In the genomic region with DNA sequence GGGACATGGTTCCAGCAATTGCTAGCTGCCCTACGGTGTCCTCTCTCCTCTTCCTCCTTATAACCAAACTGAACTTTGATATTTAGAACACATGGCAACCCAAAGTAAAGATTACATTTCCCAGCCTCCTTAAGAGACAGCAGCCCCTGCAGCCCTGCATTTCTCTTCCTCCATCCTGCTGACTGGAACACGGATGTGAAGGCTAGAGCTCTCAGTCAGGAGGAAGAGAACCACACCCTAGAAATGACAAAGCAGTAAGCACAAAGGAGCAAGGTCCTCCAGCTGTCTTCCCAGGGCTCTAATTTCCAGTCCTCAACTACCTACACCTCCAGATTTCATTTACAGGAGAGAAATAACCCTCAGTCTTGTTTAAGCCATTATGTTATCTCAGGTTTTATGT, we compare ENCODE assay signal across 9 cellular contexts. TPM values are rescaled to one million over a fixed set of nuclear protein-coding genes. Genes with fewer than 3 reads are reported as not detected.
A peak's percentile ranks its signal among the peaks of the same experiment; 100 is the strongest.
DNase-seq lines count a peak whose midpoint lies in the region; ATAC-seq, FAIRE-seq and TF ChIP-seq lines count a peak whose summit lies in the region.
"Had no signal": no experiment of that assay in that cellular context is flagged by ENCODE, and none has a peak within 500 bp of the region (broad histone marks: within the 10 kb centered on the region; RNA-seq: fewer than 3 reads in every experiment).

No MANE protein-coding gene starts in this region.

- H3K27ac Mint-ChIP-seq in activated CD4-positive, alpha-beta memory T cell treated with anti-CD3 and anti-CD28 coated beads, Interleukin-2, amount 10 ng/mL, durations not matched to agents 7 days and 5 days = peak overlapping the region; percentile 65
- no peak overlapping the region for H3K27ac Mint-ChIP-seq in activated CD4-positive, alpha-beta memory T cell treated with anti-CD3 and anti-CD28 coated beads for 36 hours
- H3K27ac Mint-ChIP-seq in chondrocyte (ENCODE audit: unreplicated experiment) = peak overlapping the region; percentile 99

- TF ChIP-seq RAD21 in liver (IDR thresholded peaks at IDR 0.05) = no peak

- H3K27me3 ChIP-seq in liver (ENCODE audit: control insufficient read depth in 4 of 4, insufficient read depth in 4 of 4, low read length in 3 of 4) = no peaks in the 10 kb centered on the region
- no peaks in the 10 kb centered on the region for H3K27me3 ChIP-seq in upper lobe of right lung

- H3K36me3 Mint-ChIP-seq in activated CD4-positive, alpha-beta memory T cell treated with anti-CD3 and anti-CD28 coated beads, Interleukin-2, amount 10 ng/mL, durations not matched to agents 7 days and 5 days (ENCODE audit: low read depth) = peaks cover 53% of the 10 kb centered on the region
- H3K36me3 Mint-ChIP-seq in activated CD4-positive, alpha-beta memory T cell treated with anti-CD3 and anti-CD28 coated beads for 36 hours = peaks cover 32% of the 10 kb centered on the region
- H3K36me3 Mint-ChIP-seq in chondrocyte (ENCODE audit: low read depth) = peaks cover 29% of the 10 kb centered on the region

- H3K36me3 ChIP-seq in liver (ENCODE audit: control insufficient read depth in 4 of 4, insufficient read depth in 3 of 4, low read depth in 1 of 4, low read length in 3 of 4) = peaks cover 10 to 28% (median 22%) of the 10 kb centered on the region in 4 donors
- peaks cover 80% of the 10 kb centered on the region for H3K36me3 ChIP-seq in upper lobe of right lung
- peaks cover 23 to 43% of the 10 kb centered on the region in 2 donors for H3K36me3 ChIP-seq in kidney (ENCODE audit: control insufficient read depth in 1 of 2, insufficient read depth in 2 of 2, low read length in 2 of 2)

- no peaks in the 10 kb centered on the region for H3K9me3 ChIP-seq in liver (ENCODE audit: control insufficient read depth in 4 of 4, low read length in 3 of 4)
- no peaks in the 10 kb centered on the region for H3K9me3 ChIP-seq in upper lobe of right lung
- no peaks in the 10 kb centered on the region for H3K9me3 ChIP-seq in kidney (ENCODE audit: control insufficient read depth in 1 of 2, low read length in 2 of 2)

- CTCF ChIA-PET in activated CD4-positive, alpha-beta memory T cell treated with anti-CD3 and anti-CD28 coated beads, Interleukin-2, amount 10 ng/mL, durations not matched to agents 7 days and 5 days (lab: Charles Lee) = interaction anchor here (0.6 to 2.3 kb wide), 20 partner anchors 8 to 336 kb away, joined by 3 to 27 read pairs (median 5); partner anchors contain the start of genes DYNC1LI2 and NAE1
- CTCF ChIA-PET in activated CD4-positive, alpha-beta memory T cell treated with anti-CD3 and anti-CD28 coated beads for 36 hours (lab: Charles Lee) = interaction anchor here (0.9 to 9.7 kb wide), 16 partner anchors 11 to 334 kb away, joined by 3 to 100 read pairs (median 8); partner anchors contain the start of genes CMTM4, DYNC1LI2 and NAE1

- H3K9ac ChIP-seq in liver (ENCODE audit: low read depth in 1 of 2, low read length in 2 of 2) (peak overlapping the region in 1 of 2 donors; percentile 17), kidney (ENCODE audit: low read length in 2 of 2) (peak overlapping the region in 1 of 2 donors; percentile 43)

- peak; percentile 62 for ATAC-seq in upper lobe of right lung
- ATAC-seq in HG03439 (IDR thresholded peaks at IDR 0.05; ENCODE audit: unreplicated experiment) = no peak

- H3K27me3 Mint-ChIP-seq in activated CD4-positive, alpha-beta memory T cell treated with anti-CD3 and anti-CD28 coated beads, Interleukin-2, amount 10 ng/mL, durations not matched to agents 7 days and 5 days = no peaks in the 10 kb centered on the region
- no peaks in the 10 kb centered on the region for H3K27me3 Mint-ChIP-seq in activated CD4-positive, alpha-beta memory T cell treated with anti-CD3 and anti-CD28 coated beads for 36 hours
- no peaks in the 10 kb centered on the region for H3K27me3 Mint-ChIP-seq in chondrocyte (ENCODE audit: low read depth)

- POLR2A ChIA-PET in activated CD4-positive, alpha-beta memory T cell treated with anti-CD3 and anti-CD28 coated beads, Interleukin-2, amount 10 ng/mL, durations not matched to agents 7 days and 5 days (lab: Charles Lee) = interaction anchor here (0.6 to 1.3 kb wide), 6 partner anchors 11 to 188 kb away, joined by 3 read pairs; partner anchors contain the start of genes CKLF and DYNC1LI2
- POLR2A ChIA-PET in activated CD4-positive, alpha-beta memory T cell treated with anti-CD3 and anti-CD28 coated beads for 36 hours (lab: Charles Lee) = no interaction called here

- no peak overlapping the region for H3K4me3 Mint-ChIP-seq in activated CD4-positive, alpha-beta memory T cell treated with anti-CD3 and anti-CD28 coated beads, Interleukin-2, amount 10 ng/mL, durations not matched to agents 7 days and 5 days
- no peak overlapping the region for H3K4me3 Mint-ChIP-seq in activated CD4-positive, alpha-beta memory T cell treated with anti-CD3 and anti-CD28 coated beads for 36 hours
- peak overlapping the region; percentile 17 for H3K4me3 Mint-ChIP-seq in chondrocyte (ENCODE audit: unreplicated experiment)

- no peak for DNase-seq in activated CD4-positive, alpha-beta memory T cell treated with anti-CD3 and anti-CD28 coated beads, Interleukin-2, amount 10 ng/mL, durations not matched to agents 7 days and 5 days
- DNase-seq in activated CD4-positive, alpha-beta memory T cell treated with anti-CD3 and anti-CD28 coated beads for 36 hours = no peak
- DNase-seq in chondrocyte (ENCODE audit: low spot score) (no peak), upper lobe of right lung (no peak), activated gamma-delta T cell treated with Interleukin-2 at 50 U/mL for 16 hours (no peak), kidney (no peak)
- DNase-seq: NCI-H1436 had no signal

- peak overlapping the region; percentile 72 to 80 for H3K27ac ChIP-seq in liver (ENCODE audit: low read depth in 1 of 2, low read length in 2 of 2)
- H3K27ac ChIP-seq in upper lobe of right lung = peak overlapping the region; percentile 71
- H3K27ac ChIP-seq in kidney (ENCODE audit: low read depth in 2 of 2, low read length in 2 of 2) = peak overlapping the region in 1 of 2 donors; percentile 71

- no peaks in the 10 kb centered on the region for H3K9me3 Mint-ChIP-seq in activated CD4-positive, alpha-beta memory T cell treated with anti-CD3 and anti-CD28 coated beads, Interleukin-2, amount 10 ng/mL, durations not matched to agents 7 days and 5 days
- H3K9me3 Mint-ChIP-seq in activated CD4-positive, alpha-beta memory T cell treated with anti-CD3 and anti-CD28 coated beads for 36 hours = no peaks in the 10 kb centered on the region
- no peaks in the 10 kb centered on the region for H3K9me3 Mint-ChIP-seq in chondrocyte (ENCODE audit: low read depth)

- peaks cover 0 to 26% (median 19%) of the 10 kb centered on the region in 4 donors for H3K4me1 ChIP-seq in liver (ENCODE audit: control insufficient read depth in 4 of 4, insufficient read depth in 4 of 4, low read length in 3 of 4)
- peaks cover 33% of the 10 kb centered on the region for H3K4me1 ChIP-seq in upper lobe of right lung
- H3K4me1 ChIP-seq in kidney (ENCODE audit: control insufficient read depth in 1 of 2, insufficient read depth in 1 of 2, low read depth in 1 of 2, low read length in 2 of 2) = peaks cover 14 to 17% of the 10 kb centered on the region in 2 donors

- peaks cover 25% of the 10 kb centered on the region for H3K4me1 Mint-ChIP-seq in activated CD4-positive, alpha-beta memory T cell treated with anti-CD3 and anti-CD28 coated beads, Interleukin-2, amount 10 ng/mL, durations not matched to agents 7 days and 5 days
- peaks cover 15% of the 10 kb centered on the region for H3K4me1 Mint-ChIP-seq in activated CD4-positive, alpha-beta memory T cell treated with anti-CD3 and anti-CD28 coated beads for 36 hours (ENCODE audit: low read depth)
- peaks cover 33% of the 10 kb centered on the region for H3K4me1 Mint-ChIP-seq in chondrocyte (ENCODE audit: low read depth)

- TF ChIP-seq CTCF in chondrocyte (IDR thresholded peaks at IDR 0.05) (no peak), liver (IDR thresholded peaks at IDR 0.05; ENCODE audit: low read depth, low read length, missing input control) (no peak), upper lobe of right lung (IDR thresholded peaks at IDR 0.05) (no peak), kidney (IDR thresholded peaks at IDR 0.05; ENCODE audit: borderline replicate concordance, extremely low read depth, insufficient read depth) (no peak)

- intact Hi-C loops in activated CD4-positive, alpha-beta memory T cell treated with anti-CD3 and anti-CD28 coated beads for 36 hours (cut with micrococcal nuclease) = loop anchor here (1.0 to 2.0 kb wide), 2 partner anchors 89 to 334 kb away; no protein-coding TSS in a partner anchor
- intact Hi-C loops in upper lobe of right lung (cut with DNase I) = no loop called here
- intact Hi-C loops in kidney (cut with DNase I) = no loop called here

- FAIRE-seq in kidney (lab: Jason Lieb, UNC) = no peak

- 56% methylated on average over 2 of the region's 2 CpGs for WGBS in liver

- no peak overlapping the region for H3K4me3 ChIP-seq in liver (ENCODE audit: low read depth in 1 of 3, low read length in 3 of 3)
- H3K4me3 ChIP-seq in upper lobe of right lung = no peak overlapping the region
- no peak overlapping the region for H3K4me3 ChIP-seq in kidney (ENCODE audit: low read length in 2 of 2)

TF ChIP-seq in liver, 16 proteins besides CTCF, POLR2A, EP300 and RAD21 (continues in another document):
- no peak for TF ChIP-seq HNF4G (IDR thresholded peaks at IDR 0.05)
- TF ChIP-seq JUND (IDR thresholded peaks at IDR 0.05) = no peak

RNA-seq across cellular contexts. Expression of gene DYNC1LI2, which starts 10.9 kb away (rescaled TPM):
- total RNA-seq in activated CD4-positive, alpha-beta memory T cell treated with anti-CD3 and anti-CD28 coated beads, Interleukin-2, amount 10 ng/mL, durations not matched to agents 7 days and 5 days = 10 to 100 TPM; 50.1 to 52.9 TPM
- total RNA-seq in activated CD4-positive, alpha-beta memory T cell treated with anti-CD3 and anti-CD28 coated beads for 36 hours = 10 to 100 TPM; 37.9 to 39.1 TPM
- 144 to 153 TPM (median 147 TPM) in 3 replicates for total RNA-seq in chondrocyte
- 100 to 1,000 TPM in 1 of 2 donors, 10 to 100 TPM in 1; 31.7 to 106 TPM for total RNA-seq in liver
- polyA plus RNA-seq in liver = 10 to 100 TPM; 14.2 to 38.5 TPM
- total RNA-seq in upper lobe of right lung = 122 TPM
- 119 TPM for total RNA-seq in kidney
- polyA plus RNA-seq in kidney (ENCODE audit: insufficient read depth, low read depth, low replicate concordance) = 32.0 TPM

RNA-seq across cellular contexts. Expression of gene CMTM4, which starts 44.0 kb away (rescaled TPM):
- under 1 TPM; 0.53 to 0.58 TPM for total RNA-seq in activated CD4-positive, alpha-beta memory T cell treated with anti-CD3 and anti-CD28 coated beads, Interleukin-2, amount 10 ng/mL, durations not matched to agents 7 days and 5 days
- 1 to 10 TPM; 2.8 to 4.1 TPM for total RNA-seq in activated CD4-positive, alpha-beta memory T cell treated with anti-CD3 and anti-CD28 coated beads for 36 hours
- 30.1 to 32.5 TPM (median 31.5 TPM) in 3 replicates for total RNA-seq in chondrocyte
- total RNA-seq in liver = 10 to 100 TPM in 1 of 2 donors, 1 to 10 TPM in 1; 8.1 to 19.7 TPM
- 1 to 10 TPM; 2.9 to 4.5 TPM for polyA plus RNA-seq in liver
- total RNA-seq in upper lobe of right lung = 58.0 TPM
- total RNA-seq in kidney = 82.2 TPM
- 43.2 TPM for polyA plus RNA-seq in kidney (ENCODE audit: insufficient read depth, low read depth, low replicate concordance)
